In the genomic region with DNA sequence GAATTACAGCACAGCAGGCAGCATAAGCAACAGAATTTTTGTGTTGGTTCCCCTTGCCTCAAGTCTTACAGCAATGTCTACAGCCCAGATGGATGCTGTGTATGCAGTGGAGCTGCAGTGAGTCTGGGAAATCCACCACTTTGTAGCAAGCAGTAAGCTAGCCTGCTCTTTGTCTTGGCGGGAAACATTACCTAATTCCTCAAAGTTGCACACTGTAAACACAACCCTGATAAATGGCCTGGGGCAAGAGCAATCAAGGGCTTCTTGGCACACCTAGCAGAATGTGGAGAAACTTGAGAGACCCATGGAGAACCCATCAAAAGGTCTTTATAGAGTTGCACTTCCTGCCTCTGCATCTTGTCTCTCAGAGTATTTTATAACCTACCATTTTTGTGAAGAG, we compare ENCODE assay signal across 21 cellular contexts.
DNase-seq lines count a peak whose midpoint lies in the region; ATAC-seq and TF ChIP-seq lines count a peak whose summit lies in the region.
"Had no signal": no experiment of that assay in that cellular context is flagged by ENCODE, and none has a peak within 500 bp of the region (broad histone marks: within the 10 kb centered on the region; RNA-seq: fewer than 3 reads in every experiment).

No MANE protein-coding gene starts in this region.

- peaks cover 0 to 1% of the 10 kb centered on the region in 2 donors for H3K4me1 ChIP-seq in lung (ENCODE audit: control insufficient read depth in 2 of 2, insufficient read depth in 2 of 2, low read length in 2 of 2)
- H3K4me1 ChIP-seq: BE2C, HAP-1 had no signal

- intact Hi-C loops in cardiac septum (cut with DNase I) = no loop called here

- ATAC-seq in lung (ENCODE audit: insufficient read depth, low FRiP score) = peak; percentile 28
- ATAC-seq in HG03108 (IDR thresholded peaks at IDR 0.05; ENCODE audit: unreplicated experiment) = no peak
- ATAC-seq: GM12878 had no signal

- DNase-seq in H4 (ENCODE audit: low spot score) (peak; percentile 51), MV-4-11 (lab: John Stamatoyannopoulos, UW) (peak; percentile 17), fibroblast of gingiva (ENCODE audit: low read depth) (peak; percentile 5), lung (ENCODE audit: low spot score) (no peak), cardiac septum (ENCODE audit: low spot score) (no peak), D341Med (ENCODE audit: low spot score) (no peak)
- DNase-seq: BE2C, DMS 273 treated with DMSO at 0.1 percent for 48 hours, DMS79 treated with DMSO at 0.1 percent for 48 hours, GM23248, KG1, NCI-H187, NCI-H2107, NCI-H2227 treated with DMSO at 0.1 percent for 48 hours, NCI-H524, RPMI8226, SHP77, SW 1271 had no signal

- H3K36me3 ChIP-seq in lung (ENCODE audit: control insufficient read depth in 2 of 2, insufficient read depth in 2 of 2, low read length in 2 of 2) = no peaks in the 10 kb centered on the region
- H3K36me3 ChIP-seq: BE2C, HAP-1 had no signal

- WGBS in lung, 2 donors = 63 to 85% methylated on average over 1 of the region's 1 CpG

- no peak overlapping the region for H3K4me3 ChIP-seq in lung
- H3K4me3 ChIP-seq: GM12878, GM23248, HAP-1 had no signal

- H3K9me3 ChIP-seq in lung (ENCODE audit: control insufficient read depth in 2 of 2, insufficient read depth in 1 of 2, low read length in 1 of 2) = no peaks in the 10 kb centered on the region
- H3K9me3 ChIP-seq: BE2C, HAP-1 had no signal

- H3K27me3 ChIP-seq in lung (ENCODE audit: control insufficient read depth, insufficient read depth) = no peaks in the 10 kb centered on the region
- H3K27me3 ChIP-seq: BE2C had no signal

- no peak for TF ChIP-seq CTCF in lung (IDR thresholded peaks at IDR 0.05; ENCODE audit: control extremely low read depth, extremely low read depth)

- H3K27ac ChIP-seq in lung (ENCODE audit: low read depth in 1 of 2, low read length in 1 of 2) = no peak overlapping the region
- H3K27ac ChIP-seq: GM23248 had no signal

Comparison
In these comparisons a context has a peak if more than half of its experiments do, and no peak if none do; other contexts are left out.
1. DNase-seq: peak in H4 (single experiment), MV-4-11 (single experiment) and fibroblast of gingiva (single experiment); none in lung (single experiment), cardiac septum (single experiment) and D341Med (single experiment).